ENCODE assay signal across 8 cellular contexts in the genomic region with DNA sequence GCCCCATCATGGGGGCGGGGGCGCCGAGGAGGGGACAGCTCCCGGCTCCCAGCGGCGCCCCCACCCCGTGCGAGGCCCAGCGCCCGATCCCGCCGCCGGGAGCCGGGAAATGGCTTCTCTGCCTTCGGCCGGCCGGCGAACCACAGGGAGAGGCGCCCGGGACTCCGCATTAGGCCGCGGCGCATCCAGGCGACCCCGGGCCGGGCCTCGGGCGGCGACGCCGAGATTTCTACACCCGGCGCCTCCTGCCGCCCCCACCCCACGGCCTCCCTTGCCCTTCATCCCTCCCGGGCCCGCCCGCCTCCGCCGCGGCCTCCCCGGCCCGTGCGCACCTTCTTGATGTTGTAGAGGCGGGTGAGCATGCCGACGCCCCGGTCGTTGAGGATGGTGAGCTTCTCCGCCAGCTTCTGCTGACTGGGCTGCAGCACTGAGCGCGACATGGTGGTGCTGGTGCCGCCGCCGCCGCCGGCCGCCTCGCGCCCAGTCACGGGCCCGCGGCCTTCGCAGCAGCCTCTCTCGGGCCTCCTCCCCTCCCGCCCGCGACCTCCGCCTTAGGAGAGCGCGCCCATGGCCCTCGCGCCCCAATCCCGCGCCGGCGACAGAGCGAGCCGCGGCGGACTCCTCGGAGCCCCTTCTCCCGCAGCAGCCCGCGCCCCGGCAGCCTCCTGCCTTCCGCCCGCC. TPM values are rescaled to one million over a fixed set of nuclear protein-coding genes. Genes with fewer than 3 reads are reported as not detected.
DNase-seq lines count a peak whose midpoint lies in the region; ATAC-seq, FAIRE-seq and TF ChIP-seq lines count a peak whose summit lies in the region.

No MANE protein-coding gene starts in this region.

- peak overlapping the region; percentile 94 for H3K4me3 Mint-ChIP-seq in endothelial cell (ENCODE audit: unreplicated experiment)
- peak overlapping the region; percentile 67 to 79 for H3K4me3 Mint-ChIP-seq in stimulated activated naive B cell treated with anti-CD40 and anti-IgM and Interleukin-4, amounts not matched to agents 10 μg/mL and 1 μg/mL and 100 μg/mL, for 72 hours

- DNase-seq in G401 (ENCODE audit: low spot score) = peak; percentile 48
- peak; percentile 10 for DNase-seq in HTR-8/SVneo (ENCODE audit: insufficient read length, low spot score)
- peak; percentile 29 to 34 for DNase-seq in activated CD4-positive, alpha-beta T cell treated with anti-CD3 and anti-CD28 coated beads, Interleukin-2, amount 50 U/mL, for 4 hours
- DNase-seq in endothelial cell (ENCODE audit: low spot score) = peak; percentile 50
- DNase-seq in mucosa of gallbladder (ENCODE audit: low spot score) = peak; percentile 16
- DNase-seq in stimulated activated naive B cell treated with anti-CD40 and anti-IgM and Interleukin-4, amounts not matched to agents 10 μg/mL and 1 μg/mL and 100 μg/mL, for 72 hours = no peak
- no peak for DNase-seq in MV-4-11 (lab: John Stamatoyannopoulos, UW)

- H3K27ac Mint-ChIP-seq in endothelial cell (ENCODE audit: unreplicated experiment) = peak overlapping the region; percentile 93
- H3K27ac Mint-ChIP-seq in stimulated activated naive B cell treated with anti-CD40 and anti-IgM and Interleukin-4, amounts not matched to agents 10 μg/mL and 1 μg/mL and 100 μg/mL, for 72 hours = no peak overlapping the region

- no peak for TF ChIP-seq CTCF in endothelial cell (IDR thresholded peaks at IDR 0.05; ENCODE audit: unreplicated experiment)

- H3K27me3 Mint-ChIP-seq in endothelial cell (ENCODE audit: unreplicated experiment) = peaks cover 18% of the 10 kb centered on the region
- peaks cover 51 to 57% of the 10 kb centered on the region in 2 donors for H3K27me3 Mint-ChIP-seq in stimulated activated naive B cell treated with anti-CD40 and anti-IgM and Interleukin-4, amounts not matched to agents 10 μg/mL and 1 μg/mL and 100 μg/mL, for 72 hours

- peaks cover 36% of the 10 kb centered on the region for H3K4me1 Mint-ChIP-seq in endothelial cell (ENCODE audit: unreplicated experiment)
- H3K4me1 Mint-ChIP-seq in stimulated activated naive B cell treated with anti-CD40 and anti-IgM and Interleukin-4, amounts not matched to agents 10 μg/mL and 1 μg/mL and 100 μg/mL, for 72 hours = peaks cover 13 to 30% of the 10 kb centered on the region in 2 donors

- in situ Hi-C loops in G401 (cut with HindIII; ENCODE audit: low sequenced_read_pairs) = no loop called here

- no peaks in the 10 kb centered on the region for H3K9me3 Mint-ChIP-seq in endothelial cell (ENCODE audit: unreplicated experiment)
- no peaks in the 10 kb centered on the region for H3K9me3 Mint-ChIP-seq in stimulated activated naive B cell treated with anti-CD40 and anti-IgM and Interleukin-4, amounts not matched to agents 10 μg/mL and 1 μg/mL and 100 μg/mL, for 72 hours

- H3K36me3 Mint-ChIP-seq in endothelial cell (ENCODE audit: low read depth, unreplicated experiment) = peaks cover 12% of the 10 kb centered on the region
- H3K36me3 Mint-ChIP-seq in stimulated activated naive B cell treated with anti-CD40 and anti-IgM and Interleukin-4, amounts not matched to agents 10 μg/mL and 1 μg/mL and 100 μg/mL, for 72 hours = peaks cover 0 to 4% of the 10 kb centered on the region in 2 donors

- peak; percentile 38 for ATAC-seq in GM21390 (IDR thresholded peaks at IDR 0.05; ENCODE audit: unreplicated experiment)
- ATAC-seq in stimulated activated naive B cell treated with anti-CD40 and anti-IgM and Interleukin-4, amounts not matched to agents 10 μg/mL and 1 μg/mL and 100 μg/mL, for 72 hours (replicated peaks) = peak; percentile 49 to 60

- FAIRE-seq in HTR-8/SVneo (lab: Jason Lieb, UNC) = no peak

RNA-seq across cellular contexts. Expression of a gene that starts 0.5 kb away (rescaled TPM):
- 116 and 163 TPM in 2 replicates for total RNA-seq in G401 (2014; rRNA removed; shearing (Covaris generic))
- total RNA-seq in endothelial cell (ENCODE audit: unreplicated experiment) = 171 TPM
- total RNA-seq in mucosa of gallbladder = 127 TPM

RNA-seq across cellular contexts. Expression of a gene that starts 40.7 kb away (rescaled TPM):
- total RNA-seq in G401 (2014; rRNA removed; shearing (Covaris generic)) = 3.4 and 4.6 TPM in 2 replicates
- total RNA-seq in endothelial cell (ENCODE audit: unreplicated experiment) (2.4 TPM), mucosa of gallbladder (7.9 TPM)

Comparison
In these comparisons a context has a peak if more than half of its experiments do, and no peak if none do; other contexts are left out.
1. DNase-seq: peak in G401 (single experiment), HTR-8/SVneo (single experiment), activated CD4-positive, alpha-beta T cell treated with anti-CD3 and anti-CD28 coated beads, Interleukin-2, amount 50 U/mL, for 4 hours (2 of 2), endothelial cell (single experiment) and mucosa of gallbladder (single experiment); none in stimulated activated naive B cell treated with anti-CD40 and anti-IgM and Interleukin-4, amounts not matched to agents 10 μg/mL and 1 μg/mL and 100 μg/mL, for 72 hours (single experiment) and MV-4-11 (single experiment).